Comparison of ENCODE assay signal across 21 cellular contexts in the genomic region with DNA sequence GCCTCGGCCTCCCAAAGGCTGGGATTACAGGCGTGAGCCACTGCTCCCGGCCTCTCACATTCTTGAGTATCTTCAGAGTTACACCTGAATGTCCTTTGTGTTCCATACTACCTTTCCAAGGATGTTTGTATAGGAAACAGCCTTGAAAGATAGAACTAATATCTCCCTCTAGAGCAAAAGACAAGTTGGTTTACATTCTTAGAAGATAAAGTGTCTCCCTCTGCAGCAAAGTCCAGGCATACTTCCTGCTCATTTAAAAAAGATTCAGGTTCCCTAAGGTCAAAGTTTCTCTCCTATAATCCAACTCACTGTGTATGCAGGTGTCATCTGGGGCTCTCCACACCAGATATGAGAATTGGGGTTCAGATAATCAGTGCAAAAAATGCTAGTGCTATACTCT.
"Had no signal": no experiment of that assay in that cellular context is flagged by ENCODE, and none has a peak within 500 bp of the region (broad histone marks: within the 10 kb centered on the region; RNA-seq: fewer than 3 reads in every experiment).

No MANE protein-coding gene starts in this region.

- H3K4me3 Mint-ChIP-seq: activated naive CD4-positive, alpha-beta T cell treated with anti-CD3 and anti-CD28 coated beads, Interleukin-2, amount 10 ng/mL, durations not matched to agents 7 days and 5 days; activated naive CD8-positive, alpha-beta T cell treated with anti-CD3 and anti-CD28 coated beads, Interleukin-2, amount 50 U/mL, for 24 hours; memory B cell; naive thymus-derived CD4-positive, alpha-beta T cell; stimulated activated naive CD8-positive, alpha-beta T cell treated with anti-CD3 and anti-CD28 coated beads, Interleukin-15, Interleukin-2, amounts not matched to agents 100 ng/mL and 50 ng/mL, for 24 hours had no signal

- DNase-seq: activated CD4-positive, alpha-beta T cell treated with anti-CD3 and anti-CD28 coated beads for 1 hour; activated CD8-positive, alpha-beta memory T cell treated with anti-CD3 and anti-CD28 coated beads for 24 hours; activated CD8-positive, alpha-beta memory T cell treated with anti-CD3 and anti-CD28 coated beads, Interleukin-2, amount 50 U/mL, for 48 hours; activated effector memory CD4-positive, alpha-beta T cell treated with Interleukin-2 at 50 U/mL for 16 hours; activated naive CD4-positive, alpha-beta T cell treated with anti-CD3 and anti-CD28 coated beads, Interleukin-2, amount 10 ng/mL, durations not matched to agents 7 days and 5 days; activated naive CD8-positive, alpha-beta T cell treated with anti-CD3 and anti-CD28 coated beads, Interleukin-2, amount 50 U/mL, for 24 hours; activated T-cell treated with anti-CD3 and anti-CD28 coated beads, Interleukin-2, amount 50 U/mL, for 48 hours; dermis blood vessel endothelial cell; effector memory CD4-positive, alpha-beta T cell; left ventricle myocardium superior; naive thymus-derived CD4-positive, alpha-beta T cell; ovary; psoas muscle; right cardiac atrium; uterus; WERI-Rb-1 had no signal

- H3K9me3 Mint-ChIP-seq: activated naive CD4-positive, alpha-beta T cell treated with anti-CD3 and anti-CD28 coated beads, Interleukin-2, amount 10 ng/mL, durations not matched to agents 7 days and 5 days; stimulated activated naive CD8-positive, alpha-beta T cell treated with anti-CD3 and anti-CD28 coated beads, Interleukin-15, Interleukin-2, amounts not matched to agents 100 ng/mL and 50 ng/mL, for 24 hours had no signal

- H3K27ac ChIP-seq: cardiac muscle cell, ovary, psoas muscle, tibial nerve, uterus, WERI-Rb-1 had no signal

- FAIRE-seq: astrocyte had no signal

- H3K9me3 ChIP-seq: ovary, psoas muscle, tibial nerve, uterus had no signal

- H3K4me1 ChIP-seq: psoas muscle, tibial nerve, uterus had no signal

- H3K27me3 ChIP-seq: cardiac muscle cell, ovary, tibial nerve, uterus had no signal

- H3K4me3 ChIP-seq: cardiac muscle cell, ovary, psoas muscle, tibial nerve, uterus had no signal

- ATAC-seq: activated naive CD8-positive, alpha-beta T cell treated with anti-CD3 and anti-CD28 coated beads, Interleukin-2, amount 50 U/mL, for 24 hours; left ventricle myocardium superior; naive thymus-derived CD4-positive, alpha-beta T cell; psoas muscle; right cardiac atrium had no signal

- H3K27me3 Mint-ChIP-seq: activated naive CD4-positive, alpha-beta T cell treated with anti-CD3 and anti-CD28 coated beads, Interleukin-2, amount 10 ng/mL, durations not matched to agents 7 days and 5 days; activated naive CD8-positive, alpha-beta T cell treated with anti-CD3 and anti-CD28 coated beads, Interleukin-2, amount 50 U/mL, for 24 hours; stimulated activated naive CD8-positive, alpha-beta T cell treated with anti-CD3 and anti-CD28 coated beads, Interleukin-15, Interleukin-2, amounts not matched to agents 100 ng/mL and 50 ng/mL, for 24 hours had no signal

- H3K36me3 ChIP-seq: cardiac muscle cell, ovary, tibial nerve, uterus, WERI-Rb-1 had no signal

- H3K4me1 Mint-ChIP-seq: activated naive CD4-positive, alpha-beta T cell treated with anti-CD3 and anti-CD28 coated beads, Interleukin-2, amount 10 ng/mL, durations not matched to agents 7 days and 5 days; activated naive CD8-positive, alpha-beta T cell treated with anti-CD3 and anti-CD28 coated beads, Interleukin-2, amount 50 U/mL, for 24 hours; memory B cell; naive thymus-derived CD4-positive, alpha-beta T cell had no signal

- H3K27ac Mint-ChIP-seq: activated naive CD4-positive, alpha-beta T cell treated with anti-CD3 and anti-CD28 coated beads, Interleukin-2, amount 10 ng/mL, durations not matched to agents 7 days and 5 days; activated naive CD8-positive, alpha-beta T cell treated with anti-CD3 and anti-CD28 coated beads, Interleukin-2, amount 50 U/mL, for 24 hours; memory B cell; naive thymus-derived CD4-positive, alpha-beta T cell; stimulated activated naive CD8-positive, alpha-beta T cell treated with anti-CD3 and anti-CD28 coated beads, Interleukin-15, Interleukin-2, amounts not matched to agents 100 ng/mL and 50 ng/mL, for 24 hours had no signal

- H3K36me3 Mint-ChIP-seq: activated naive CD4-positive, alpha-beta T cell treated with anti-CD3 and anti-CD28 coated beads, Interleukin-2, amount 10 ng/mL, durations not matched to agents 7 days and 5 days; memory B cell; naive thymus-derived CD4-positive, alpha-beta T cell had no signal
